ENCODE assay signal across 23 cellular contexts in the genomic region with DNA sequence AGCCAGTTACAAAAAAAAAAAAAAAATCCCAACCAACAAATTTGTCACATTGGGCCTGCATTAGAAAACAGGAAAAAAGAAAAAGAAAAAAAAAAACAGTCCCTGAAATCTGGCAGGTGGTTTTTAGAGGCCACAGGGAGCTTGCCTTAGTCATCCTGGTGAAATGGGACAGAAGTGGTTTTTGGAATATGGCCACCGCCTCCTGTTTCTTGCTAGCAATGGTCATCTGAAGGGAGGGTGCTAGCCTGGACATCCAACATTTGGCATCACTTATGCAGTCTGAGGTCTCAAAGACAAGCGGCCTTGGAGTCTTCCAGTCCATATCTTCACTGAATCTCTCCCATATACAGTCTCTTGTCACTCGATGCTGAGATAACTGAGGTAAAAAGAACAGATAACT. TPM values are rescaled to one million over a fixed set of nuclear protein-coding genes. Genes with fewer than 3 reads are reported as not detected.
"Had no signal": no experiment of that assay in that cellular context is flagged by ENCODE, and none has a peak within 500 bp of the region (broad histone marks: within the 10 kb centered on the region; RNA-seq: fewer than 3 reads in every experiment).

No MANE protein-coding gene starts in this region.

- H3K27ac Mint-ChIP-seq: immature natural killer cell; nephron progenitor cell; stimulated activated memory B cell treated with anti-CD40 and anti-IgM and Interleukin-4, amounts not matched to agents 10 μg/mL and 1 μg/mL and 100 μg/mL, for 72 hours had no signal

- H3K9me3 Mint-ChIP-seq: immature natural killer cell; naive thymus-derived CD4-positive, alpha-beta T cell; nephron progenitor cell; stimulated activated memory B cell treated with anti-CD40 and anti-IgM and Interleukin-4, amounts not matched to agents 10 μg/mL and 1 μg/mL and 100 μg/mL, for 72 hours had no signal

- H3K4me3 ChIP-seq: dorsolateral prefrontal cortex, prostate gland, right lobe of liver, spleen, stomach, thoracic aorta, transverse colon had no signal

- H3K9me3 ChIP-seq: prostate gland, right lobe of liver, spleen, stomach, thoracic aorta, transverse colon had no signal

- H3K27me3 ChIP-seq: dorsolateral prefrontal cortex, right lobe of liver, spleen, stomach, transverse colon had no signal

- H3K27me3 Mint-ChIP-seq: naive thymus-derived CD4-positive, alpha-beta T cell; stimulated activated memory B cell treated with anti-CD40 and anti-IgM and Interleukin-4, amounts not matched to agents 10 μg/mL and 1 μg/mL and 100 μg/mL, for 72 hours had no signal

- H3K4me3 Mint-ChIP-seq: immature natural killer cell; naive thymus-derived CD4-positive, alpha-beta T cell; nephron progenitor cell; stimulated activated memory B cell treated with anti-CD40 and anti-IgM and Interleukin-4, amounts not matched to agents 10 μg/mL and 1 μg/mL and 100 μg/mL, for 72 hours had no signal

- H3K4me1 Mint-ChIP-seq: immature natural killer cell; naive thymus-derived CD4-positive, alpha-beta T cell; nephron progenitor cell; stimulated activated memory B cell treated with anti-CD40 and anti-IgM and Interleukin-4, amounts not matched to agents 10 μg/mL and 1 μg/mL and 100 μg/mL, for 72 hours had no signal

- DNase-seq: cortex of kidney; effector CD8-positive, alpha-beta T cell; immature natural killer cell; left colon; mesendoderm; naive thymus-derived CD4-positive, alpha-beta T cell; nephron progenitor cell; retina; right lobe of liver; spleen; stimulated activated CD4-positive, alpha-beta T cell treated with anti-CD3 and anti-CD28 coated beads, Interleukin-15, amount 100 ng/mL, for 24 hours; stimulated activated CD4-positive, alpha-beta T cell treated with anti-CD3 and anti-CD28 coated beads, Interleukin-1b, Interleukin-23, amount 100 ng/mL, for 48 hours; stimulated activated CD4-positive, alpha-beta T cell treated with anti-CD3 and anti-CD28 coated beads, Interleukin-4, amount 100 ng/mL, for 24 hours; stomach; transverse colon had no signal

RNA-seq across cellular contexts. Expression of a gene that starts 20.1 kb away (rescaled TPM):
- total RNA-seq: liver; lung microvascular endothelial cell; naive thymus-derived CD4-positive, alpha-beta T cell; omental fat pad; right lobe of liver; skeletal muscle tissue; spleen; stomach; thoracic aorta; transverse colon had no signal
- polyA plus RNA-seq: liver; naive thymus-derived CD4-positive, alpha-beta T cell had no signal
